In the genomic region with DNA sequence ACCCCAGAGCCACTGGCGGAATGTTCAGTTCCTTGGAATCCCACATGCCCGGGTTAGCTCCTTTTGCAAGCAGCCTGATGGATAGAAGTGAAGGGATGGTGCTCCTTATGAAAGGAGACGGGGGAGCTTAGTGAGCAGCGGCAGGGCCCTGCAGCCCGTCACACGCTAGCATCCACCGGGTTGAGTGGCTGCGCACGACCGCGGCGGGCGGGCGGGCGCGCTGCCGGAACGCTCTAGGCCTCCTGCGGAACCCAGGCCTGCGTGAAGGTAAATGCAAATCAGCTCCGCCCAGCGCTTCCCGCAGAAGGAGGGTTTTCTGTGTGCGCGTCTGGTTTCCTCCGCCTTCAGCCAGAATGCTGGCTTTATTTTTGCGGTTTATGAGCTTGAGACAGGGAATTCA, we compare ENCODE assay signal across 9 cellular contexts. TPM values are rescaled to one million over a fixed set of nuclear protein-coding genes. Genes with fewer than 3 reads are reported as not detected.
A peak's percentile ranks its signal among the peaks of the same experiment; 100 is the strongest.
DNase-seq lines count a peak whose midpoint lies in the region; ATAC-seq and TF ChIP-seq lines count a peak whose summit lies in the region.
"Had no signal": no experiment of that assay in that cellular context is flagged by ENCODE, and none has a peak within 500 bp of the region (broad histone marks: within the 10 kb centered on the region; RNA-seq: fewer than 3 reads in every experiment).

No MANE protein-coding gene starts in this region.

- no peak for TF ChIP-seq CTCF in cardiac muscle cell (IDR thresholded peaks at IDR 0.05; ENCODE audit: low read depth, low read length)

- H3K27ac Mint-ChIP-seq in activated T-cell treated with anti-CD3 and anti-CD28 coated beads, Interleukin-2, amount 50 U/mL, for 72 hours = no peak overlapping the region
- H3K27ac Mint-ChIP-seq in stimulated activated effector memory CD8-positive, alpha-beta T cell treated with anti-CD3 and anti-CD28 coated beads, Interleukin-12 subunit alpha, Interleukin-12 subunit beta, amount 100 ng/mL, for 72 hours = no peak overlapping the region

- H3K36me3 ChIP-seq in cardiac muscle cell = no peaks in the 10 kb centered on the region
- H3K36me3 ChIP-seq: SJSA1 had no signal

- peaks cover 13% of the 10 kb centered on the region for H3K4me1 Mint-ChIP-seq in activated T-cell treated with anti-CD3 and anti-CD28 coated beads, Interleukin-2, amount 50 U/mL, for 72 hours (ENCODE audit: low read depth)
- H3K4me1 Mint-ChIP-seq in stimulated activated effector memory CD8-positive, alpha-beta T cell treated with anti-CD3 and anti-CD28 coated beads, Interleukin-12 subunit alpha, Interleukin-12 subunit beta, amount 100 ng/mL, for 72 hours = no peaks in the 10 kb centered on the region

- intact Hi-C loops in Right ventricle myocardium inferior (cut with DNase I) = no loop called here

- peak overlapping the region; percentile 49 to 70 for H3K4me3 Mint-ChIP-seq in activated T-cell treated with anti-CD3 and anti-CD28 coated beads, Interleukin-2, amount 50 U/mL, for 72 hours
- H3K4me3 Mint-ChIP-seq in stimulated activated effector memory CD8-positive, alpha-beta T cell treated with anti-CD3 and anti-CD28 coated beads, Interleukin-12 subunit alpha, Interleukin-12 subunit beta, amount 100 ng/mL, for 72 hours = peak overlapping the region; percentile 7

- no peaks in the 10 kb centered on the region for H3K36me3 Mint-ChIP-seq in activated T-cell treated with anti-CD3 and anti-CD28 coated beads, Interleukin-2, amount 50 U/mL, for 72 hours (ENCODE audit: insufficient read depth in 2 of 2)
- H3K36me3 Mint-ChIP-seq in stimulated activated effector memory CD8-positive, alpha-beta T cell treated with anti-CD3 and anti-CD28 coated beads, Interleukin-12 subunit alpha, Interleukin-12 subunit beta, amount 100 ng/mL, for 72 hours = no peaks in the 10 kb centered on the region

- H3K27ac ChIP-seq in cardiac muscle cell = no peak overlapping the region
- H3K27ac ChIP-seq: SJSA1 had no signal

- no peak overlapping the region for H3K4me3 ChIP-seq in cardiac muscle cell
- H3K4me3 ChIP-seq: SJSA1 had no signal

- DNase-seq in cardiac muscle cell (ENCODE audit: low read depth in 1 of 2, low spot score in 1 of 2) = peak; percentile 26 to 39
- no peak for DNase-seq in Right ventricle myocardium inferior (ENCODE audit: missing footprints)
- peak; percentile 15 to 38 for DNase-seq in activated T-cell treated with anti-CD3 and anti-CD28 coated beads, Interleukin-2, amount 50 U/mL, for 72 hours
- DNase-seq in iPS-NIHi7 (ENCODE audit: extremely low spot score) = peak; percentile 60
- DNase-seq in stimulated activated effector memory CD8-positive, alpha-beta T cell treated with anti-CD3 and anti-CD28 coated beads, Interleukin-12 subunit alpha, Interleukin-12 subunit beta, amount 100 ng/mL, for 72 hours (ENCODE audit: low spot score in 2 of 2) = no peak
- no peak for DNase-seq in AG20443 (ENCODE audit: low spot score)
- no peak for DNase-seq in SHP77 (lab: John Stamatoyannopoulos, UW)

- H3K27me3 Mint-ChIP-seq in activated T-cell treated with anti-CD3 and anti-CD28 coated beads, Interleukin-2, amount 50 U/mL, for 72 hours (ENCODE audit: low read depth) = peaks cover 40% of the 10 kb centered on the region

- ATAC-seq in Right ventricle myocardium inferior (no peak), GM18858 (IDR thresholded peaks at IDR 0.05; ENCODE audit: unreplicated experiment) (no peak)
- peak; percentile 74 to 78 for ATAC-seq in activated T-cell treated with anti-CD3 and anti-CD28 coated beads, Interleukin-2, amount 50 U/mL, for 72 hours (replicated peaks in 1 of 2)
- no peak for ATAC-seq in stimulated activated effector memory CD8-positive, alpha-beta T cell treated with anti-CD3 and anti-CD28 coated beads, Interleukin-12 subunit alpha, Interleukin-12 subunit beta, amount 100 ng/mL, for 72 hours

- H3K4me1 ChIP-seq in cardiac muscle cell (ENCODE audit: low read depth) = no peaks in the 10 kb centered on the region
- H3K4me1 ChIP-seq: SJSA1 had no signal

- no peaks in the 10 kb centered on the region for H3K9me3 Mint-ChIP-seq in activated T-cell treated with anti-CD3 and anti-CD28 coated beads, Interleukin-2, amount 50 U/mL, for 72 hours
- no peaks in the 10 kb centered on the region for H3K9me3 Mint-ChIP-seq in stimulated activated effector memory CD8-positive, alpha-beta T cell treated with anti-CD3 and anti-CD28 coated beads, Interleukin-12 subunit alpha, Interleukin-12 subunit beta, amount 100 ng/mL, for 72 hours

- peaks cover 48% of the 10 kb centered on the region for H3K27me3 ChIP-seq in cardiac muscle cell
- H3K27me3 ChIP-seq: SJSA1 had no signal

- H3K9me3 ChIP-seq in cardiac muscle cell (ENCODE audit: low read depth) = no peaks in the 10 kb centered on the region
- H3K9me3 ChIP-seq: SJSA1 had no signal

RNA-seq across cellular contexts. Expression of a gene that starts 19.8 kb away (rescaled TPM):
- not detected in 2 replicates for total RNA-seq in cardiac muscle cell
- not detected in 2 replicates for polyA plus RNA-seq in cardiac muscle cell
- total RNA-seq in Right ventricle myocardium inferior = not detected
- not detected for total RNA-seq in activated T-cell treated with anti-CD3 and anti-CD28 coated beads, Interleukin-2, amount 50 U/mL, for 72 hours

RNA-seq across cellular contexts. Expression of a gene that starts 47.4 kb away (rescaled TPM):
- total RNA-seq in cardiac muscle cell (10.8 and 12.2 TPM in 2 replicates), Right ventricle myocardium inferior (14.6 TPM)
- polyA plus RNA-seq in cardiac muscle cell = 30.5 and 31.0 TPM in 2 replicates
- total RNA-seq in activated T-cell treated with anti-CD3 and anti-CD28 coated beads, Interleukin-2, amount 50 U/mL, for 72 hours = 10 to 100 TPM; 40.2 to 42.0 TPM

Comparison
In these comparisons a context has a peak if more than half of its experiments do, and no peak if none do; other contexts are left out.
1. DNase-seq: peak in cardiac muscle cell (2 of 2), activated T-cell treated with anti-CD3 and anti-CD28 coated beads, Interleukin-2, amount 50 U/mL, for 72 hours (2 of 2) and iPS-NIHi7 (single experiment); none in Right ventricle myocardium inferior (single experiment), stimulated activated effector memory CD8-positive, alpha-beta T cell treated with anti-CD3 and anti-CD28 coated beads, Interleukin-12 subunit alpha, Interleukin-12 subunit beta, amount 100 ng/mL, for 72 hours (0 of 2), AG20443 (single experiment) and SHP77 (0 of 2).
2. ATAC-seq: peak in activated T-cell treated with anti-CD3 and anti-CD28 coated beads, Interleukin-2, amount 50 U/mL, for 72 hours (2 of 2); none in Right ventricle myocardium inferior (single experiment), stimulated activated effector memory CD8-positive, alpha-beta T cell treated with anti-CD3 and anti-CD28 coated beads, Interleukin-12 subunit alpha, Interleukin-12 subunit beta, amount 100 ng/mL, for 72 hours (single experiment) and GM18858 (single experiment).